ENCODE assay signal across 8 cellular contexts in the genomic region with DNA sequence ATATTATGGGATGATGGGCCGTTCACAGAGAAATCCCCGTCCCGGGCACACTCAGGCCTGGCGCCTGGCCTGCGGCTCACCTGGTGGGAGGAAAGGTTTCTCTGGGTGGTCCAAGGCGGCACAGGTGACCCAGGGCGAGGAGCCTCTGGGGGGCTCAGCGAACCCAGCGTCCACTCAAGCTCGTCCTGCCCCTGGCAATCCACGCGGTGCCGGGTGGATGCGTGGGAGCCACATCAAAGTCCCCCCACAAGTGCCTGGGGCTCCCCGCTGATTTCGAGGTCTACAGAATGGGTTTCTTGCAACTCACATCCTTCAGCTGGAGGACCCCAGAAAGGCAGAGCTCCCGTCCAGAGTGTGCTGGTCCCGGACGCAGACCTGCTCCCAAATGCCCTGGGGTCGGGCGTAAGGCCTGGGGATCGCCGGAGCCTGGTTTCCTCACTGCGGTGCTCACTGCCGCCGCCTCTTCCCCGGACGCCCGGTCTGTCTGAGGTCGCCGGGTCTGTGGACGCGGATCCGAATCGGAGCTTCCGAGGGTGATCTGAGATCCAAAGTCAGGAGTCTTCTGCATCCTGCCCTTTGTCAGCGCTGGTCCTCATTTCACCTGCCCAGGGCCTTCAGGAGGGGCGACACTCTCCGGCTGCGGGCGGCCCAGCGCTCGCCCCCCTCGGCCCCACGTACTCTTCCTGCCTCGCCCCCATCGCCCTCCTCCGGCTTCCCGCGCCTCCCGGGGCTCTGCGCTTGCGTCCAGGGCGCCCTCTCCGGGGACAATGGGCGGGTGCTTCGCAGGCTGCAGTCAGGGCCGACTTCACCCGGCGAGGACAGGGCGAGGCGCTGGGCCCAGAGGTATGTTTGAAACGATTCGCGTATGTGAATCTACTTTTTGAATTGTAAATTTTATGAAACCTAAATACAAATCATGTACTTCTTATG.
DNase-seq lines count a peak whose midpoint lies in the region; ATAC-seq lines count a peak whose summit lies in the region.

No MANE protein-coding gene starts in this region.

- no peaks in the 10 kb centered on the region for H3K36me3 Mint-ChIP-seq in T-helper 2 cell treated with Interferon-gamma antibody and Interleukin-4, amounts not matched to agents 5 μg/mL and 100 μg/mL, for 36 hours (ENCODE audit: low read depth)

- peaks cover 14% of the 10 kb centered on the region for H3K4me1 Mint-ChIP-seq in T-helper 2 cell treated with Interferon-gamma antibody and Interleukin-4, amounts not matched to agents 5 μg/mL and 100 μg/mL, for 36 hours (ENCODE audit: low read depth)

- peak; percentile 64 for ATAC-seq in HG02588 (IDR thresholded peaks at IDR 0.05; ENCODE audit: unreplicated experiment)

- H3K27me3 Mint-ChIP-seq in T-helper 2 cell treated with Interferon-gamma antibody and Interleukin-4, amounts not matched to agents 5 μg/mL and 100 μg/mL, for 36 hours (ENCODE audit: low read depth) = peaks cover 8% of the 10 kb centered on the region

- peak overlapping the region; percentile 34; the same call in 1 of the 2 replicates for H3K4me3 ChIP-seq in GM08714 (ENCODE audit: low read length)

- H3K4me3 Mint-ChIP-seq in T-helper 2 cell treated with Interferon-gamma antibody and Interleukin-4, amounts not matched to agents 5 μg/mL and 100 μg/mL, for 36 hours = peak overlapping the region; percentile 56

- H3K27ac Mint-ChIP-seq in T-helper 2 cell treated with Interferon-gamma antibody and Interleukin-4, amounts not matched to agents 5 μg/mL and 100 μg/mL, for 36 hours = no peak overlapping the region

- DNase-seq in T-helper 2 cell treated with Interferon-gamma antibody and Interleukin-4, amounts not matched to agents 5 μg/mL and 100 μg/mL, for 36 hours (ENCODE audit: low spot score) = peak; percentile 65
- DNase-seq in astrocyte of the hippocampus (ENCODE audit: low read depth, low spot score) (peak; percentile 44), islet precursor cell (peak; percentile 88), SW 1271 (lab: John Stamatoyannopoulos, UW) (no peak), HK-2 (ENCODE audit: unreplicated experiment) (no peak)
- peak; percentile 27 to 51 (median 42) for DNase-seq in stimulated activated CD4-positive, alpha-beta T cell treated with anti-CD3 and anti-CD28 coated beads, Interleukin-1b, Interleukin-23, amount 100 ng/mL, for 24 hours (ENCODE audit: low read depth in 4 of 4, low spot score in 1 of 4)

- H3K9me3 Mint-ChIP-seq in T-helper 2 cell treated with Interferon-gamma antibody and Interleukin-4, amounts not matched to agents 5 μg/mL and 100 μg/mL, for 36 hours = no peaks in the 10 kb centered on the region

Comparison
In these comparisons a context has a peak if more than half of its experiments do, and no peak if none do; other contexts are left out.
1. DNase-seq: peak in T-helper 2 cell treated with Interferon-gamma antibody and Interleukin-4, amounts not matched to agents 5 μg/mL and 100 μg/mL, for 36 hours (single experiment), astrocyte of the hippocampus (single experiment), islet precursor cell (single experiment) and stimulated activated CD4-positive, alpha-beta T cell treated with anti-CD3 and anti-CD28 coated beads, Interleukin-1b, Interleukin-23, amount 100 ng/mL, for 24 hours (4 of 4); none in SW 1271 (0 of 2) and HK-2 (single experiment).